Comparison of ENCODE assay signal across 1 cellular context in the genomic region with DNA sequence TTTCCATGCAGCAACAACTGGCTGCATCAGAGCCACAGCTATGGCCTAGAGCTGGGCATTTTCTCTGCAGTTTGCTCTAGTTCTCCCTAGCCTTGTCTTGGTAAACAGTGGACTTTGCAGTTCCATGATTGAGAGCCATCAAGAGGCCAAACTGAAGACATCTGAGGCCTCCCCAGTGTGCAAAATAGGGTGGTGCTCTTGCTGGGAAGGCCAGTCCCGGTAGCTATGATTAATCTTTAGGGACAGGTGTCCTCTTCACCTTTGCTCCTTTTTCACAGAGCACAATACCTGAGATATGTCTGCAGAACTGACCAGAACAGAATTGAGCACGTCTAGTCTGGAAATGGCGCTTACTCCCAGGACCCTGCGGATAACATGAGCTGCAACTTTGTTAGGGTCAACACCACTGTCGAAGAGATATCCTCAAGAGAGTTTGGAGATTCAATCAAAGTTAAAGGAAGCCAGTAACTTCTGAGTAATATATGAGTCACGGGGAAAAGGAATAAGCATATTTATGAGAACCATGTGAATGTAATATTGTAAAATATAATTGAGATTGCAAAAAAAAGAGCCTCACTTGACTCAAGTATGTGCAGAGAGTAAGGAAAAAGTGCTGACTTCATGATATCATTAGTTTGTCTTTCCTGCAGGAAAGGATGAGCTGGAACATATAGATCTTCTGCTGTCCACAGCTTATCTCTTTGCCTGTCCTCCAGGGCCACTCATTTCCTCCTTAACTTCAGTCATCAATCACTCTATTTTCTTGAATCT.
TF ChIP-seq lines count a peak whose summit lies in the region.

No MANE protein-coding gene starts in this region.

TF ChIP-seq in GM23338, 12 proteins besides CTCF, POLR2A, EP300 and RAD21 (continued from another document):
- TF ChIP-seq, protein P1, sequence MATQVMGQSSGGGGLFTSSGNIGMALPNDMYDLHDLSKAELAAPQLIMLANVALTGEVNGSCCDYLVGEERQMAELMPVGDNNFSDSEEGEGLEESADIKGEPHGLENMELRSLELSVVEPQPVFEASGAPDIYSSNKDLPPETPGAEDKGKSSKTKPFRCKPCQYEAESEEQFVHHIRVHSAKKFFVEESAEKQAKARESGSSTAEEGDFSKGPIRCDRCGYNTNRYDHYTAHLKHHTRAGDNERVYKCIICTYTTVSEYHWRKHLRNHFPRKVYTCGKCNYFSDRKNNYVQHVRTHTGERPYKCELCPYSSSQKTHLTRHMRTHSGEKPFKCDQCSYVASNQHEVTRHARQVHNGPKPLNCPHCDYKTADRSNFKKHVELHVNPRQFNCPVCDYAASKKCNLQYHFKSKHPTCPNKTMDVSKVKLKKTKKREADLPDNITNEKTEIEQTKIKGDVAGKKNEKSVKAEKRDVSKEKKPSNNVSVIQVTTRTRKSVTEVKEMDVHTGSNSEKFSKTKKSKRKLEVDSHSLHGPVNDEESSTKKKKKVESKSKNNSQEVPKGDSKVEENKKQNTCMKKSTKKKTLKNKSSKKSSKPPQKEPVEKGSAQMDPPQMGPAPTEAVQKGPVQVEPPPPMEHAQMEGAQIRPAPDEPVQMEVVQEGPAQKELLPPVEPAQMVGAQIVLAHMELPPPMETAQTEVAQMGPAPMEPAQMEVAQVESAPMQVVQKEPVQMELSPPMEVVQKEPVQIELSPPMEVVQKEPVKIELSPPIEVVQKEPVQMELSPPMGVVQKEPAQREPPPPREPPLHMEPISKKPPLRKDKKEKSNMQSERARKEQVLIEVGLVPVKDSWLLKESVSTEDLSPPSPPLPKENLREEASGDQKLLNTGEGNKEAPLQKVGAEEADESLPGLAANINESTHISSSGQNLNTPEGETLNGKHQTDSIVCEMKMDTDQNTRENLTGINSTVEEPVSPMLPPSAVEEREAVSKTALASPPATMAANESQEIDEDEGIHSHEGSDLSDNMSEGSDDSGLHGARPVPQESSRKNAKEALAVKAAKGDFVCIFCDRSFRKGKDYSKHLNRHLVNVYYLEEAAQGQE (IDR thresholded peaks at IDR 0.05; ENCODE audit: unreplicated experiment): no peak
- TF ChIP-seq POLR2AphosphoS5 (IDR thresholded peaks at IDR 0.05; ENCODE audit: low read depth): no peak
- TF ChIP-seq, protein P2, sequence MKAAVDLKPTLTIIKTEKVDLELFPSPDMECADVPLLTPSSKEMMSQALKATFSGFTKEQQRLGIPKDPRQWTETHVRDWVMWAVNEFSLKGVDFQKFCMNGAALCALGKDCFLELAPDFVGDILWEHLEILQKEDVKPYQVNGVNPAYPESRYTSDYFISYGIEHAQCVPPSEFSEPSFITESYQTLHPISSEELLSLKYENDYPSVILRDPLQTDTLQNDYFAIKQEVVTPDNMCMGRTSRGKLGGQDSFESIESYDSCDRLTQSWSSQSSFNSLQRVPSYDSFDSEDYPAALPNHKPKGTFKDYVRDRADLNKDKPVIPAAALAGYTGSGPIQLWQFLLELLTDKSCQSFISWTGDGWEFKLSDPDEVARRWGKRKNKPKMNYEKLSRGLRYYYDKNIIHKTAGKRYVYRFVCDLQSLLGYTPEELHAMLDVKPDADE (IDR thresholded peaks at IDR 0.05): no peak
- no peak for TF ChIP-seq ZNF114 (CRISPR knock-in tag; IDR thresholded peaks at IDR 0.05)
TF ChIP-seq in GM23338: peak in this region for 0.
